In the genomic region with DNA sequence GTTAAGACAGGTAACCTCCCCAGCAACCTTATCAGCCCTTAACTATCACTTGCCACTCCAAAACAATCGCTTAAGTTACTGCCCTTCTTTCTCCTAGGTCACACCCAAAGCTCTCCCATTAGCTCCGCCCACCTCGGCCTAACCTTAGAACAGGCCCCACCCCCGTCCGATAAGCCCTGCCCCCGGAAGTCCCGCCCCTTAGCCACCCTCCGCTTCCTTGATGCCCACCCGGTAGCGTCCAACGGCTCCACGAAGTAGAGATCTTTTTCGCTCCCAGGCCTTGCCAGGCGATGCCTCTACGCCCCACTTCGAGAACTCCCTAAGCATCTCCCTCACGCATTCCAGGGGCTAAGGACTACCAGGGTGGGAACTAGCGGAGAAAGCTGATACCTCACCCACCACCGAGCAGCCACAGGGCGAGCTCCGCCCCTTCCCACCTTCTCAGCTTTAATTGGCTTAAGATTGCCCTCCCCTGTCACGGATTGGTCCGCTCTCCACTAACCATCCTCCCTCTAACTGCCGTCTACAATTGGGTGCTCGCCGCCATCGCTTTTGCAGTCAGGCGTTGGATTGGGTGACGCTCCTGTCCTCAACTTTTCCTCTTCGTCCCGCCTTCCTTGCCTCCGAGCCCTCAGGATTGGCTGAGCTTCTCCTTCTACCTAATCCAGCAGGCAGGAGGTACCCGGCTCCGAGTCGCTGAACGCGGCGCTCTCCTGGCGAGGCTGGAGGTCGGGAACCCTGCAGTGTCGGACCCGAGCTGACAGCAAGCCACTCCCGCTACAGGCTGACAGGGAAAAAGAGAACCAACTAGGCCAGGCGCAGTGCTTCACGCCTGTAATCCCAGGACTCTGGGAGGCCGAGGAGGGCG, we compare ENCODE assay signal across 7 cellular contexts.
DNase-seq lines count a peak whose midpoint lies in the region; ATAC-seq and TF ChIP-seq lines count a peak whose summit lies in the region.

A gene (minus strand): TSS at position 425 of the 868 bp plus-strand sequence. CDS start 496 bp downstream, outside the sequence.

- no peak for TF ChIP-seq CTCF in astrocyte of the cerebellum (IDR thresholded peaks at IDR 0.05; ENCODE audit: low read depth, low read length, missing control alignments)

- TF ChIP-seq POLR2A in GM18505 (IDR thresholded peaks at IDR 0.05; ENCODE audit: borderline replicate concordance, extremely low read depth, insufficient read depth, insufficient read length) = peak; percentile 95

- H3K4me3 ChIP-seq in astrocyte of the cerebellum (ENCODE audit: low read depth, low read length) = peak within 1 kb of the TSS; percentile 74

- DNase-seq in NCI-H2029 (lab: John Stamatoyannopoulos, UW) = peak; percentile 99
- peak; percentile 97 for DNase-seq in T-helper 22 cell (ENCODE audit: low read depth)
- peak; percentile 99 for DNase-seq in astrocyte of the cerebellum (ENCODE audit: low read depth)
- peak; percentile 99 to 100 for DNase-seq in hippocampal formation (lab: John Stamatoyannopoulos, UW)
- peak; percentile 100 for DNase-seq in retina

- in situ Hi-C loops in astrocyte of the cerebellum (cut with HindIII; ENCODE audit: low sequenced_read_pairs) = no loop called here

- ATAC-seq in GM18505 (IDR thresholded peaks at IDR 0.05; ENCODE audit: unreplicated experiment) (peak; percentile 94), HG02973 (IDR thresholded peaks at IDR 0.05; ENCODE audit: unreplicated experiment) (peak; percentile 88)

Comparison
In these comparisons a context has a peak if more than half of its experiments do, and no peak if none do; other contexts are left out.
1. Peak in every context shown above with its lines: DNase-seq, ATAC-seq and H3K4me3 ChIP-seq.